ENCODE assay signal across 20 cellular contexts in genomic region chr7:143394777-143395176, GRCh38. TPM values are rescaled to one million over a fixed set of nuclear protein-coding genes. Genes with fewer than 3 reads are reported as not detected.
DNase-seq lines count a peak whose midpoint lies in the region; ATAC-seq and TF ChIP-seq lines count a peak whose summit lies in the region.
"Had no signal": no experiment of that assay in that cellular context is flagged by ENCODE, and none has a peak within 500 bp of the region (broad histone marks: within the 10 kb centered on the region; RNA-seq: fewer than 3 reads in every experiment).

No MANE protein-coding gene starts in this region.

- H3K4me3 ChIP-seq in GM23338 = no peak overlapping the region
- H3K4me3 ChIP-seq: breast epithelium, GM23248, left lung, psoas muscle had no signal

- no peaks in the 10 kb centered on the region; the same call in 2 of the 3 replicates for H3K9me3 Mint-ChIP-seq in GM23338
- no peaks in the 10 kb centered on the region for H3K9me3 Mint-ChIP-seq in stimulated activated effector memory CD8-positive, alpha-beta T cell treated with anti-CD3 and anti-CD28 coated beads, Interleukin-12 subunit alpha, Interleukin-12 subunit beta, amount 100 ng/mL, for 72 hours
- H3K9me3 Mint-ChIP-seq: activated CD4-positive, alpha-beta memory T cell treated with anti-CD3 and anti-CD28 coated beads, Interleukin-2, amount 10 ng/mL, durations not matched to agents 7 days and 5 days; T-helper 2 cell treated with Interferon-gamma antibody and Interleukin-4, amounts not matched to agents 5 μg/mL and 100 μg/mL, for 36 hours had no signal

- no peaks in the 10 kb centered on the region for H3K9me2 ChIP-seq in GM23338 (ENCODE audit: insufficient read depth)

- intact Hi-C loops in left cardiac atrium (cut with DNase I) (no loop called here), left ventricle myocardium superior (cut with micrococcal nuclease) (no loop called here)

- peaks cover 43% of the 10 kb centered on the region for H3F3A ChIP-seq in GM23338 (replicated peaks; ENCODE audit: low read depth)

- no peak overlapping the region for H3K4me3 Mint-ChIP-seq in GM23338
- H3K4me3 Mint-ChIP-seq in stimulated activated effector memory CD8-positive, alpha-beta T cell treated with anti-CD3 and anti-CD28 coated beads, Interleukin-12 subunit alpha, Interleukin-12 subunit beta, amount 100 ng/mL, for 72 hours = no peak overlapping the region
- H3K4me3 Mint-ChIP-seq: activated CD4-positive, alpha-beta memory T cell treated with anti-CD3 and anti-CD28 coated beads, Interleukin-2, amount 10 ng/mL, durations not matched to agents 7 days and 5 days; T-helper 2 cell treated with Interferon-gamma antibody and Interleukin-4, amounts not matched to agents 5 μg/mL and 100 μg/mL, for 36 hours had no signal

- peaks cover 5% of the 10 kb centered on the region for H4K20me1 ChIP-seq in GM23338 (replicated peaks; ENCODE audit: insufficient read depth)

- H3K4me1 Mint-ChIP-seq in GM23338 = no peaks in the 10 kb centered on the region; the same call in 1 of the 3 replicates
- H3K4me1 Mint-ChIP-seq in stimulated activated effector memory CD8-positive, alpha-beta T cell treated with anti-CD3 and anti-CD28 coated beads, Interleukin-12 subunit alpha, Interleukin-12 subunit beta, amount 100 ng/mL, for 72 hours = peaks cover 26% of the 10 kb centered on the region

- H2AFZ ChIP-seq in GM23338 = no peak overlapping the region
- H2AFZ ChIP-seq: GM23248 had no signal

- H3K4me1 ChIP-seq in GM23338 (ENCODE audit: insufficient read depth) = no peaks in the 10 kb centered on the region; the same call in 1 of the 2 replicates

- H3K36me3 ChIP-seq in GM23338 (ENCODE audit: insufficient read depth) = peaks cover 35% of the 10 kb centered on the region
- H3K36me3 ChIP-seq: breast epithelium had no signal

- no peak for TF ChIP-seq CTCF in GM23338 (conservative IDR thresholded peaks at IDR 0.05; ENCODE audit: low read depth in 2 of 2)

- peaks cover 97% of the 10 kb centered on the region for H3K36me3 Mint-ChIP-seq in GM23338 (ENCODE audit: low read depth)
- H3K36me3 Mint-ChIP-seq in stimulated activated effector memory CD8-positive, alpha-beta T cell treated with anti-CD3 and anti-CD28 coated beads, Interleukin-12 subunit alpha, Interleukin-12 subunit beta, amount 100 ng/mL, for 72 hours = peaks cover 30% of the 10 kb centered on the region

- H3K4me2 ChIP-seq in GM23338 = no peak overlapping the region

- peaks cover 22% of the 10 kb centered on the region for H3K27me3 Mint-ChIP-seq in GM23338 (ENCODE audit: insufficient read depth, low read depth, poor library complexity)
- H3K27me3 Mint-ChIP-seq: activated CD4-positive, alpha-beta memory T cell treated with anti-CD3 and anti-CD28 coated beads, Interleukin-2, amount 10 ng/mL, durations not matched to agents 7 days and 5 days had no signal

- no peak overlapping the region for H3K27ac ChIP-seq in GM23338 (ENCODE audit: low read depth)
- H3K27ac ChIP-seq: breast epithelium, GM23248, psoas muscle had no signal

- peak overlapping the region; percentile 4; the same call in 1 of the 2 replicates for H3K27ac Mint-ChIP-seq in GM23338
- H3K27ac Mint-ChIP-seq in stimulated activated effector memory CD8-positive, alpha-beta T cell treated with anti-CD3 and anti-CD28 coated beads, Interleukin-12 subunit alpha, Interleukin-12 subunit beta, amount 100 ng/mL, for 72 hours = peak overlapping the region; percentile 18
- H3K27ac Mint-ChIP-seq: activated CD4-positive, alpha-beta memory T cell treated with anti-CD3 and anti-CD28 coated beads, Interleukin-2, amount 10 ng/mL, durations not matched to agents 7 days and 5 days; T-helper 2 cell treated with Interferon-gamma antibody and Interleukin-4, amounts not matched to agents 5 μg/mL and 100 μg/mL, for 36 hours had no signal

- DNase-seq in left cardiac atrium = peak; percentile 18
- DNase-seq in left ventricle myocardium superior = no peak
- no peak for DNase-seq in GM23338 (ENCODE audit: low spot score)
- DNase-seq in dermis blood vessel endothelial cell = peak; percentile 25
- no peak for DNase-seq in stimulated activated effector memory CD8-positive, alpha-beta T cell treated with anti-CD3 and anti-CD28 coated beads, Interleukin-12 subunit alpha, Interleukin-12 subunit beta, amount 100 ng/mL, for 72 hours (ENCODE audit: low spot score in 2 of 2)
- no peak for DNase-seq in AML-193 (lab: John Stamatoyannopoulos, UW)
- DNase-seq: activated CD4-positive, alpha-beta memory T cell treated with anti-CD3 and anti-CD28 coated beads, Interleukin-2, amount 10 ng/mL, durations not matched to agents 7 days and 5 days; activated effector memory CD4-positive, alpha-beta T cell treated with Interleukin-2 at 50 U/mL for 16 hours; amygdala; left lung; NCI-H2107; NCI-H345; psoas muscle; Right ventricle myocardium superior; stimulated activated CD4-positive, alpha-beta T cell treated with anti-CD3 and anti-CD28 coated beads, Interleukin-4, amount 100 ng/mL, for 4 hours; substantia nigra had no signal

- no peaks in the 10 kb centered on the region for H3K79me2 ChIP-seq in GM23338 (replicated peaks; ENCODE audit: insufficient read depth)

- ATAC-seq in left cardiac atrium (no peak), left ventricle myocardium superior (no peak), GM23338 (no peak), HG02623 (IDR thresholded peaks at IDR 0.05; ENCODE audit: unreplicated experiment) (no peak)
- ATAC-seq in stimulated activated effector memory CD8-positive, alpha-beta T cell treated with anti-CD3 and anti-CD28 coated beads, Interleukin-12 subunit alpha, Interleukin-12 subunit beta, amount 100 ng/mL, for 72 hours = no peak

- no peaks in the 10 kb centered on the region for H3K27me3 ChIP-seq in GM23338 (ENCODE audit: insufficient read depth)
- H3K27me3 ChIP-seq: breast epithelium, left lung had no signal

TF ChIP-seq in GM23338, 12 proteins besides CTCF, POLR2A, EP300 and RAD21:
- TF ChIP-seq EZH2 (IDR thresholded peaks at IDR 0.05; ENCODE audit: low read depth, unreplicated experiment) (no peak), POLR2AphosphoS5 (IDR thresholded peaks at IDR 0.05; ENCODE audit: low read depth) (no peak)

RNA-seq across cellular contexts. Expression of gene ZYX, which starts 13.6 kb away (rescaled TPM):
- 100 to 1,000 TPM in 1 of 2 donors, 10 to 100 TPM in 1; 79.1 to 156 TPM for total RNA-seq in left cardiac atrium
- 73.9 TPM for total RNA-seq in left ventricle myocardium superior
- total RNA-seq in GM23338 (2014; rRNA removed; shearing (Covaris generic)) = 132 and 141 TPM in 2 replicates
- 108 and 111 TPM in 2 replicates for polyA plus RNA-seq in GM23338 (2016; fragmentation: Nextera tagmentation; extraction: Ambion mirVana)
- total RNA-seq in dermis blood vessel endothelial cell = 26.2 and 57.2 TPM in 2 replicates

RNA-seq across cellular contexts. Expression of gene EPHA1, which starts 13.9 kb away (rescaled TPM):
- total RNA-seq in left cardiac atrium = under 1 TPM; 0.16 to 0.71 TPM
- total RNA-seq in left ventricle myocardium superior = not detected
- 119 and 154 TPM in 2 replicates for total RNA-seq in GM23338 (2014; rRNA removed; shearing (Covaris generic))
- 60.7 and 66.1 TPM in 2 replicates for polyA plus RNA-seq in GM23338 (2016; fragmentation: Nextera tagmentation; extraction: Ambion mirVana)
- 0.09 TPM in 1 of 2 replicates, not detected in the other for total RNA-seq in dermis blood vessel endothelial cell
- total RNA-seq: GM23248 had no signal

RNA-seq across cellular contexts. Expression of gene FAM131B, which starts 32.3 kb away (rescaled TPM):
- total RNA-seq in left cardiac atrium (under 1 TPM; 0.29 to 0.97 TPM), left ventricle myocardium superior (0.57 TPM), dermis blood vessel endothelial cell (0.23 and 0.51 TPM in 2 replicates)
- 28.8 and 30.2 TPM in 2 replicates for total RNA-seq in GM23338 (2014; rRNA removed; shearing (Covaris generic))
- polyA plus RNA-seq in GM23338 (2016; fragmentation: Nextera tagmentation; extraction: Ambion mirVana) = 4.7 and 5.4 TPM in 2 replicates

RNA-seq across cellular contexts. Expression of gene TAS2R60, which starts 48.5 kb away (rescaled TPM):
- total RNA-seq in left cardiac atrium = not detected
- total RNA-seq in left ventricle myocardium superior = not detected
- total RNA-seq in GM23338 (2014; rRNA removed; shearing (Covaris generic)) = 4.0 and 5.0 TPM in 2 replicates
- 0.37 TPM in 1 of 2 replicates, not detected in the other for polyA plus RNA-seq in GM23338 (2016; fragmentation: Nextera tagmentation; extraction: Ambion mirVana)
- total RNA-seq in dermis blood vessel endothelial cell = not detected in 2 replicates
- total RNA-seq: activated CD4-positive, alpha-beta memory T cell treated with anti-CD3 and anti-CD28 coated beads, Interleukin-2, amount 10 ng/mL, durations not matched to agents 7 days and 5 days; GM23248; left lung; psoas muscle; Right ventricle myocardium superior had no signal
- polyA plus RNA-seq: GM23248, psoas muscle had no signal

Comparison
In these comparisons a context has a peak if more than half of its experiments do, and no peak if none do; other contexts are left out.
1. DNase-seq: peak in left cardiac atrium (single experiment) and dermis blood vessel endothelial cell (single experiment); none in left ventricle myocardium superior (single experiment), GM23338 (single experiment), stimulated activated effector memory CD8-positive, alpha-beta T cell treated with anti-CD3 and anti-CD28 coated beads, Interleukin-12 subunit alpha, Interleukin-12 subunit beta, amount 100 ng/mL, for 72 hours (0 of 2) and AML-193 (0 of 2).
2. RNA of gene EPHA1, which starts 13.9 kb away (total RNA-seq): 119 to 154 TPM in GM23338; 0.16 to 0.71 TPM in left cardiac atrium, not detected in left ventricle myocardium superior (single experiment) and 0.09 TPM in dermis blood vessel endothelial cell; every median in the first group is over 10 times any median in the second.
3. RNA of gene FAM131B, which starts 32.3 kb away (total RNA-seq): 28.8 to 30.2 TPM in GM23338; 0.29 to 0.97 TPM in left cardiac atrium, 0.57 TPM in left ventricle myocardium superior (single experiment) and 0.23 to 0.51 TPM in dermis blood vessel endothelial cell; every median in the first group is over 10 times any median in the second.